10 cellular contexts compared by ENCODE assay signal in the genomic region with DNA sequence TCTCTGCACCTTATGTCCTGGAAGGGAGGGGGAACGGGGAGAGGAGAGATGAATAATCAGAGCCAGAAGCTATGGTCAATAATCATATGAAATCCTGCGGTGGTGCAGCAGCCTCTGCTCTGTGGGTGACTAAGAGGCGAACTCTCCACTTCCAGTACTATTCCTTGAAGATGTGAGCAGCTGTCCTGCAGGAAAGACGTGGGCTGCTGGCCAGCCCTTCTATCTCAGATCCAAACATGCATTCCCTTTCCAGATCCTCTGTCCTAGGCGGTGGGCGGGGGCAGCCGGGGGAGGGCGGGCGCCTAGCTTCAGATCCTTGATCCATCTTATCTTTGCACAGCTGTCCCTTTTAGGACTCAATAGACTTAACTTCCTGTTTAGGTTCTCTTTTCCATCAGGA. TPM values are rescaled to one million over a fixed set of nuclear protein-coding genes. Genes with fewer than 3 reads are reported as not detected.
DNase-seq lines count a peak whose midpoint lies in the region; ATAC-seq and TF ChIP-seq lines count a peak whose summit lies in the region.
"Had no signal": no experiment of that assay in that cellular context is flagged by ENCODE, and none has a peak within 500 bp of the region (broad histone marks: within the 10 kb centered on the region; RNA-seq: fewer than 3 reads in every experiment).

No MANE protein-coding gene starts in this region.

- H3K4me2 ChIP-seq in mammary epithelial cell (ENCODE audit: insufficient read depth, low read depth, low read length) (no peak overlapping the region), Karpas-422 (ENCODE audit: low read depth, low read length, poor library complexity, severe bottlenecking) (no peak overlapping the region)

- dilution Hi-C loops in mammary epithelial cell (cut with HindIII; ENCODE audit: low sequenced_read_pairs), result no loop called here

- no peaks in the 10 kb centered on the region for H4K20me1 ChIP-seq in mammary epithelial cell (ENCODE audit: insufficient read depth, low read length)
- H4K20me1 ChIP-seq in Karpas-422 (ENCODE audit: insufficient read depth, low read depth, low read length), result no peaks in the 10 kb centered on the region

- TF ChIP-seq CTCF in mammary epithelial cell (conservative IDR thresholded peaks at IDR 0.05 in 1 of 2, IDR thresholded peaks at IDR 0.05 in 1 of 2; ENCODE audit: extremely low read depth in 1 of 2, insufficient read depth in 1 of 2, low read depth in 1 of 2, low read length in 2 of 2) (no peak), left lung (IDR thresholded peaks at IDR 0.05) (no peak), vagina (IDR thresholded peaks at IDR 0.05) (no peak), esophagus squamous epithelium (IDR thresholded peaks at IDR 0.05) (no peak)

- H3K4me3 ChIP-seq in mammary epithelial cell (replicated peaks in 1 of 3; ENCODE audit: insufficient read depth in 1 of 3, low read depth in 2 of 3, low read length in 3 of 3), result no peak overlapping the region
- no peak overlapping the region for H3K4me3 ChIP-seq in left lung
- H3K4me3 ChIP-seq in vagina, result peak overlapping the region in 1 of 2 donors; percentile 5
- H3K4me3 ChIP-seq in esophagus squamous epithelium, result no peak overlapping the region
- no peak overlapping the region for H3K4me3 ChIP-seq in Karpas-422 (ENCODE audit: low read length)

- H2AFZ ChIP-seq in mammary epithelial cell (ENCODE audit: low read depth, low read length) (no peak overlapping the region), Karpas-422 (ENCODE audit: low read length) (no peak overlapping the region)

- H3K9ac ChIP-seq in mammary epithelial cell (ENCODE audit: insufficient read depth, low read length) (no peak overlapping the region), Karpas-422 (ENCODE audit: low read length) (no peak overlapping the region)

- H3K36me3 ChIP-seq in mammary epithelial cell (ENCODE audit: insufficient read depth, low read length), result no peaks in the 10 kb centered on the region
- no peaks in the 10 kb centered on the region for H3K36me3 ChIP-seq in left lung
- no peaks in the 10 kb centered on the region for H3K36me3 ChIP-seq in vagina
- no peaks in the 10 kb centered on the region for H3K36me3 ChIP-seq in esophagus squamous epithelium
- H3K36me3 ChIP-seq in Karpas-422 (ENCODE audit: insufficient read depth, low read length), result no peaks in the 10 kb centered on the region

- CTCF ChIA-PET in mammary epithelial cell (lab: Charles Lee; ENCODE audit: low non-redundant PET), result interaction anchor here (0.5 kb wide), 1 partner anchor 434 kb away, joined by 3 read pairs; no protein-coding TSS in a partner anchor

- DNase-seq in NCI-H748 (lab: John Stamatoyannopoulos, UW; ENCODE audit: unreplicated experiment), result peak; percentile 42
- no peak for DNase-seq in NCI-H748 treated with DMSO at 0.1 percent for 48 hours (lab: John Stamatoyannopoulos, UW)
- peak; percentile 50 for DNase-seq in mammary epithelial cell
- DNase-seq in left lung, result no peak
- DNase-seq in vagina (ENCODE audit: extremely low spot score in 2 of 2), result no peak
- DNase-seq in esophagus squamous epithelium (lab: John Stamatoyannopoulos, UW), result no peak
- no peak for DNase-seq in NAMALWA (ENCODE audit: low spot score)
- DNase-seq in Karpas-422, result no peak
- DNase-seq: activated effector memory CD4-positive, alpha-beta T cell treated with anti-CD3 and anti-CD28 coated beads, Interleukin-2, amount 50 U/mL, for 16 hours had no signal

- H3K79me2 ChIP-seq in mammary epithelial cell (ENCODE audit: insufficient read depth, low read length) (no peaks in the 10 kb centered on the region), Karpas-422 (ENCODE audit: low read length) (no peaks in the 10 kb centered on the region)

- H3K9me2 ChIP-seq in Karpas-422 (replicated peaks; ENCODE audit: insufficient read depth, low read length), result no peaks in the 10 kb centered on the region

- H3K27me3 ChIP-seq in mammary epithelial cell (ENCODE audit: insufficient read depth, low read length), result peaks cover 2% of the 10 kb centered on the region
- H3K27me3 ChIP-seq in left lung, result no peaks in the 10 kb centered on the region
- no peaks in the 10 kb centered on the region for H3K27me3 ChIP-seq in vagina
- no peaks in the 10 kb centered on the region for H3K27me3 ChIP-seq in esophagus squamous epithelium
- H3K27me3 ChIP-seq in Karpas-422 (ENCODE audit: low read length), result no peaks in the 10 kb centered on the region

- H3K27ac ChIP-seq in mammary epithelial cell (ENCODE audit: insufficient read depth, low read depth, low read length), result no peak overlapping the region
- peak overlapping the region in 1 of 2 donors; percentile 39 for H3K27ac ChIP-seq in left lung
- peak overlapping the region; percentile 42 for H3K27ac ChIP-seq in vagina
- peak overlapping the region in 1 of 4 donors; percentile 57 for H3K27ac ChIP-seq in esophagus squamous epithelium
- no peak overlapping the region for H3K27ac ChIP-seq in Karpas-422 (ENCODE audit: low read length)

- no TSS peak for BruUV-seq in mammary epithelial cell (replicated peaks; lab: Mats Ljungman, UMichigan)

- in situ Hi-C loops in mammary epithelial cell (cut with MboI; ENCODE audit: low sequenced_read_pairs in 2 of 2), result loop anchor here in 1 of 2 donors (10.0 kb wide), 1 partner anchor 212 kb away; no protein-coding TSS in a partner anchor

- H3K9me3 ChIP-seq in mammary epithelial cell (replicated peaks; ENCODE audit: insufficient read depth, low read length), result no peaks in the 10 kb centered on the region
- no peaks in the 10 kb centered on the region for H3K9me3 ChIP-seq in left lung
- no peaks in the 10 kb centered on the region for H3K9me3 ChIP-seq in vagina
- H3K9me3 ChIP-seq in esophagus squamous epithelium, result no peaks in the 10 kb centered on the region
- H3K9me3 ChIP-seq in Karpas-422 (ENCODE audit: low read length), result no peaks in the 10 kb centered on the region

- intact Hi-C loops in mammary epithelial cell (cut with micrococcal nuclease), result no loop called here
- intact Hi-C loops in left lung (cut with DNase I), result no loop called here
- intact Hi-C loops in vagina (cut with DNase I), result no loop called here
- intact Hi-C loops in esophagus squamous epithelium (cut with DNase I), result no loop called here

- peak; percentile 71 for ATAC-seq in left lung

- TF ChIP-seq POLR2A in vagina (IDR thresholded peaks at IDR 0.05) (no peak), esophagus squamous epithelium (IDR thresholded peaks at IDR 0.05) (no peak)

- 8% methylated on average over 3 of the region's 9 CpGs for WGBS in mammary epithelial cell (ENCODE audit: low coverage, missing lambda C conversion rate)
- WGBS in esophagus squamous epithelium, 2 donors, result 17 to 23% methylated on average over 9 of the region's 9 CpGs

- H3K4me1 ChIP-seq in mammary epithelial cell (ENCODE audit: insufficient read depth, low read length) (no peaks in the 10 kb centered on the region), left lung (no peaks in the 10 kb centered on the region), vagina (peaks cover 27% of the 10 kb centered on the region), esophagus squamous epithelium (peaks cover 0 to 11% (median 5%) of the 10 kb centered on the region in 3 donors), Karpas-422 (ENCODE audit: low read length) (no peaks in the 10 kb centered on the region)

RNA-seq across cellular contexts. Expression of a gene that starts 34.5 kb away (rescaled TPM):
- total RNA-seq in mammary epithelial cell (not detected), left lung (under 1 TPM in 1 of 2 donors, not detected in 1; 0.44 TPM), vagina (4.4 TPM), esophagus squamous epithelium (1 to 10 TPM in 2 of 4 donors, under 1 TPM in 1, not detected in 1; 0.76 to 1.5 (median 1.1) TPM)
- polyA plus RNA-seq in mammary epithelial cell, result not detected
- not detected for polyA minus RNA-seq in mammary epithelial cell
- total RNA-seq in Karpas-422 (2014; rRNA removed; shearing (Covaris generic); ENCODE audit: low replicate concordance), result not detected in 2 replicates
- polyA plus RNA-seq: BJ had no signal

Comparison
In these comparisons a context has a peak if more than half of its experiments do, and no peak if none do; other contexts are left out.
1. DNase-seq: peak in NCI-H748 (single experiment) and mammary epithelial cell (single experiment); none in NCI-H748 treated with DMSO at 0.1 percent for 48 hours (single experiment), left lung (0 of 2), vagina (0 of 2), esophagus squamous epithelium (single experiment), NAMALWA (single experiment) and Karpas-422 (single experiment).